Comparison of ENCODE assay signal across 8 cellular contexts in the genomic region with DNA sequence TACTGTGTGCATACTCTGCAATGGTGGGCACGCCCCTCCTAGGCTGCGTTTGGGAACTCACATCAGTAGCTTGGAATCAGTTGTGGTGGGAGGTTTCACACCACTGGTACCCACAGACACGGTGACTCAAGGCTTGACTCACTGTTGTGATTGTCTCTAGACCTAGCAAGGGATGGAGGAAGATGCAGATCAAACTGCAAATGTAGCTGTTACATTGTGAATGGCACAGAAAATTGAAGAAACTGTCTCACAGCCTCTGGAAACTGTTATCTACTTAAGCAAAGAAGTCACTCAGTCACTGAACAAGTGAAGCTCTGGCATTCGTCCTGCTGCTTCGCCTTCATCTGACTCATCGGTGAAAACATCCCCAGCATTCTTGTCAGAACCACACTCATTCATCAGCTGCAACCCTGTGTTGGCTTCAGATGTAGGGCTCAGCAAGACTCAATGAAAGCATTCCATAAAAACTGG. TPM values are rescaled to one million over a fixed set of nuclear protein-coding genes. Genes with fewer than 3 reads are reported as not detected.
DNase-seq lines count a peak whose midpoint lies in the region; ATAC-seq, FAIRE-seq and TF ChIP-seq lines count a peak whose summit lies in the region.

No MANE protein-coding gene starts in this region.

- CTCF ChIA-PET in HCT116 (lab: Charles Lee) = interaction anchor here (1.3 kb wide), 1 partner anchor 88 kb away, joined by 5 read pairs; no protein-coding TSS in a partner anchor

- no peak for TF ChIP-seq CTCF in HCT116 (IDR thresholded peaks at IDR 0.05 in 2 of 3, conservative IDR thresholded peaks at IDR 0.05 in 1 of 3; ENCODE audit: borderline replicate concordance in 1 of 3, insufficient read depth in 1 of 3, low read depth in 2 of 3, low read length in 2 of 3)

- no peaks in the 10 kb centered on the region for H3K36me3 ChIP-seq in HCT116 (ENCODE audit: control insufficient read depth in 1 of 2, insufficient read depth in 2 of 2, low read length in 2 of 2)

- no peak for TF ChIP-seq POLR2A in HCT116 (IDR thresholded peaks at IDR 0.05; ENCODE audit: borderline replicate concordance, extremely low read depth, insufficient read depth, insufficient read length)
- no peak for TF ChIP-seq POLR2A in GM12892 (IDR thresholded peaks at IDR 0.05; ENCODE audit: low read depth, low read length)

- peaks cover 27% of the 10 kb centered on the region in 2 experiments for H3K4me1 ChIP-seq in HCT116 (ENCODE audit: control insufficient read depth in 1 of 2, insufficient read depth in 2 of 2, low read length in 2 of 2)

- no peak overlapping the region for H2AFZ ChIP-seq in HCT116 (ENCODE audit: low read depth, low read length, poor library complexity, severe bottlenecking)

- no peak overlapping the region for H3K9ac ChIP-seq in HCT116 (ENCODE audit: low read length)

- no TSS peak for BruUV-seq in HCT116 (replicated peaks; lab: Mats Ljungman, UMichigan)

- FAIRE-seq in GM12892 (lab: Jason Lieb, UNC) = no peak

- no peak for TF ChIP-seq RAD21 in HCT116 (IDR thresholded peaks at IDR 0.05; ENCODE audit: low read depth)

- RAD21 ChIA-PET in HCT116 (lab: Charles Lee; ENCODE audit: low non-redundant PET in 1 of 2, low total read pairs in 2 of 2, uncharacterized antibody in 2 of 2, unreplicated experiment in 2 of 2) = no interaction called here

- H3K4me2 ChIP-seq in HCT116 (ENCODE audit: low read length) = peak overlapping the region; percentile 47

- H3K79me2 ChIP-seq in HCT116 (ENCODE audit: insufficient read depth, low read length) = no peaks in the 10 kb centered on the region

- DNase-seq in HCT116 (ENCODE audit: low read depth, low spot score) = peak; percentile 46
- DNase-seq in activated CD4-positive, alpha-beta T cell treated with anti-CD3 and anti-CD28 coated beads, Interleukin-2, amount 50 U/mL, for 1 hour = peak; percentile 55
- peak; percentile 40 for DNase-seq in dermis blood vessel endothelial cell
- DNase-seq in smooth muscle cell of the brain vasculature (ENCODE audit: low read depth, low spot score) = peak; percentile 90
- DNase-seq in NCI-H446 (lab: John Stamatoyannopoulos, UW) = no peak
- no peak for DNase-seq in GM12892 (ENCODE audit: insufficient read length)
- no peak for DNase-seq in NCI-H1930 (lab: John Stamatoyannopoulos, UW)

- H3K27me3 ChIP-seq in HCT116 (ENCODE audit: insufficient read depth, low read length) = no peaks in the 10 kb centered on the region; the same call in 1 of the 2 replicates

- ATAC-seq in HCT116 = peak; percentile 87
- no peak for ATAC-seq in HG02885 (IDR thresholded peaks at IDR 0.05; ENCODE audit: poor library complexity, unreplicated experiment)

- POLR2A ChIA-PET in HCT116 (lab: Charles Lee) = no interaction called here

- no peaks in the 10 kb centered on the region for H3K9me3 ChIP-seq in HCT116 (ENCODE audit: control insufficient read depth in 1 of 2, insufficient read depth in 1 of 2, low read depth in 1 of 2, low read length in 2 of 2)

- H3K4me3 ChIP-seq in HCT116 (replicated peaks in 1 of 2; ENCODE audit: low read depth in 1 of 2, low read length in 2 of 2) = no peak overlapping the region

- no peaks in the 10 kb centered on the region for H4K20me1 ChIP-seq in HCT116 (ENCODE audit: insufficient read depth)

- H3K9me2 ChIP-seq in HCT116 (ENCODE audit: insufficient read depth) = no peaks in the 10 kb centered on the region

- H3K27ac ChIP-seq in HCT116 (ENCODE audit: low read depth, low read length) = no peak overlapping the region

- intact Hi-C loops in HCT116 (cut with micrococcal nuclease) = no loop called here

TF ChIP-seq in HCT116, 20 proteins besides CTCF, POLR2A, EP300 and RAD21:
- peak; percentile 45; the same call in 1 of the 2 replicates for TF ChIP-seq FOSL1 (IDR thresholded peaks at IDR 0.05; ENCODE audit: low read depth)
- no peak for TF ChIP-seq ZFX (IDR thresholded peaks at IDR 0.05)
- no peak for TF ChIP-seq EZH2phosphoT487 (IDR thresholded peaks at IDR 0.05; ENCODE audit: borderline replicate concordance)
- TF ChIP-seq, protein P1, sequence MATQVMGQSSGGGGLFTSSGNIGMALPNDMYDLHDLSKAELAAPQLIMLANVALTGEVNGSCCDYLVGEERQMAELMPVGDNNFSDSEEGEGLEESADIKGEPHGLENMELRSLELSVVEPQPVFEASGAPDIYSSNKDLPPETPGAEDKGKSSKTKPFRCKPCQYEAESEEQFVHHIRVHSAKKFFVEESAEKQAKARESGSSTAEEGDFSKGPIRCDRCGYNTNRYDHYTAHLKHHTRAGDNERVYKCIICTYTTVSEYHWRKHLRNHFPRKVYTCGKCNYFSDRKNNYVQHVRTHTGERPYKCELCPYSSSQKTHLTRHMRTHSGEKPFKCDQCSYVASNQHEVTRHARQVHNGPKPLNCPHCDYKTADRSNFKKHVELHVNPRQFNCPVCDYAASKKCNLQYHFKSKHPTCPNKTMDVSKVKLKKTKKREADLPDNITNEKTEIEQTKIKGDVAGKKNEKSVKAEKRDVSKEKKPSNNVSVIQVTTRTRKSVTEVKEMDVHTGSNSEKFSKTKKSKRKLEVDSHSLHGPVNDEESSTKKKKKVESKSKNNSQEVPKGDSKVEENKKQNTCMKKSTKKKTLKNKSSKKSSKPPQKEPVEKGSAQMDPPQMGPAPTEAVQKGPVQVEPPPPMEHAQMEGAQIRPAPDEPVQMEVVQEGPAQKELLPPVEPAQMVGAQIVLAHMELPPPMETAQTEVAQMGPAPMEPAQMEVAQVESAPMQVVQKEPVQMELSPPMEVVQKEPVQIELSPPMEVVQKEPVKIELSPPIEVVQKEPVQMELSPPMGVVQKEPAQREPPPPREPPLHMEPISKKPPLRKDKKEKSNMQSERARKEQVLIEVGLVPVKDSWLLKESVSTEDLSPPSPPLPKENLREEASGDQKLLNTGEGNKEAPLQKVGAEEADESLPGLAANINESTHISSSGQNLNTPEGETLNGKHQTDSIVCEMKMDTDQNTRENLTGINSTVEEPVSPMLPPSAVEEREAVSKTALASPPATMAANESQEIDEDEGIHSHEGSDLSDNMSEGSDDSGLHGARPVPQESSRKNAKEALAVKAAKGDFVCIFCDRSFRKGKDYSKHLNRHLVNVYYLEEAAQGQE (IDR thresholded peaks at IDR 0.05; ENCODE audit: low read depth) = no peak
- TF ChIP-seq YY1 (IDR thresholded peaks at IDR 0.05; ENCODE audit: extremely low read depth, insufficient replicate concordance, low read depth, low read length) = no peak
- 0 out of 2 replicates have a peak, but pooled peaks have one; percentile 28 for TF ChIP-seq SP1 (IDR thresholded peaks at IDR 0.05; ENCODE audit: low read depth)
- peak; percentile 51 for TF ChIP-seq JUND (IDR thresholded peaks at IDR 0.05)

RNA-seq across cellular contexts. Expression of a gene that starts 59.5 kb away (rescaled TPM):
- total RNA-seq in HCT116 (2021; ENCODE audit: unreplicated experiment) (20.5 TPM), dermis blood vessel endothelial cell (19.4 and 31.0 TPM in 2 replicates)
- 16.7 and 18.7 TPM in 2 replicates for polyA plus RNA-seq in HCT116 (2012)
- 8.8 TPM for polyA plus RNA-seq in GM12892 (2012; ENCODE audit: missing spikeins)

Comparison
In these comparisons a context has a peak if more than half of its experiments do, and no peak if none do; other contexts are left out.
1. DNase-seq: peak in HCT116 (single experiment), activated CD4-positive, alpha-beta T cell treated with anti-CD3 and anti-CD28 coated beads, Interleukin-2, amount 50 U/mL, for 1 hour (single experiment), dermis blood vessel endothelial cell (single experiment) and smooth muscle cell of the brain vasculature (single experiment); none in NCI-H446 (0 of 2), GM12892 (single experiment) and NCI-H1930 (0 of 2).